In the genomic region with DNA sequence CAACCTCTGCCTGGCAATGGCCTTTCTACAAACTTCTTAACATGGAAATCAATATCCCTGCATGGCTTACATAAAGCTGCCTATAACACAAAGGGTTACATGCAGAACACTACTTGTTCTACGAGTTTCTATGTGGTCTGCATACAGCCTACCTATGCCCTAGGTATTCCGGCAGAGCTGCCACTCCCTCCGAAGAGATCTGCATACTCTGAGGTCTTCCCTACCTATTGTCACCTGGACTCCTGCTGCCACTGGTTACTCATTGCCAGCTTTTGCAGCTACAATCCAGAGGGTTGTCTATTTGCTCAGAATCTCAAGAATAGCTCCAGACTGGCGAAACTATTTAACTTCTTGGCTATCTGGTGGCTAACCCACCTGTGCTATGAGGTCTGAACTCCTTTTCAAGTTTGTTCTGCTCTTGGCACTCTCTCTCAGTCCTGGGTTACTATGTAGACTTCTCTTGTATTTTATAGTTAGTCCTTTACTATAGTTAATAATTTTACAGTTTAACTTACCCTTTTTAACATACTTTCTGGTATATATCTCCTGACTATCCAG, we compare ENCODE assay signal across 29 cellular contexts.
DNase-seq lines count a peak whose midpoint lies in the region; ATAC-seq lines count a peak whose summit lies in the region.
"Had no signal": no experiment of that assay in that cellular context is flagged by ENCODE, and none has a peak within 500 bp of the region (broad histone marks: within the 10 kb centered on the region; RNA-seq: fewer than 3 reads in every experiment).

No MANE protein-coding gene starts in this region.

- no peaks in the 10 kb centered on the region for H3K9me3 ChIP-seq in mucosa of rectum (ENCODE audit: control insufficient read depth in 2 of 2, low read length in 2 of 2)
- H3K9me3 ChIP-seq: breast epithelium, testis had no signal

- H3K4me1 ChIP-seq in mucosa of rectum (ENCODE audit: control insufficient read depth in 2 of 2, insufficient read depth in 2 of 2, low read length in 2 of 2): peaks cover 4 to 6% of the 10 kb centered on the region in 2 donors
- H3K4me1 ChIP-seq: BLaER1 treated with 17β-estradiol and CSF1 and Interleukin-3, amounts not matched to agents 10 nM and 100 nM; breast epithelium; testis had no signal

- ATAC-seq in GM21360 (IDR thresholded peaks at IDR 0.05; ENCODE audit: unreplicated experiment) (no peak), GM18873 (IDR thresholded peaks at IDR 0.05; ENCODE audit: low FRiP score, unreplicated experiment) (no peak)
- ATAC-seq: activated T-cell treated with anti-CD3 and anti-CD28 coated beads, Interleukin-2, amount 50 U/mL, for 4 hours; effector memory CD8-positive, alpha-beta T cell; K562 had no signal

- no peak overlapping the region for H3K9ac ChIP-seq in mucosa of rectum (ENCODE audit: low read depth in 1 of 2, low read length in 2 of 2)
- H3K9ac ChIP-seq: BLaER1 treated with 17β-estradiol and CSF1 and Interleukin-3, amounts not matched to agents 10 nM and 100 nM; GM23248 had no signal

- no peaks in the 10 kb centered on the region for H3K36me3 ChIP-seq in mucosa of rectum (ENCODE audit: control insufficient read depth in 2 of 2, insufficient read depth in 2 of 2, low read length in 2 of 2)
- H3K36me3 ChIP-seq: BLaER1 treated with 17β-estradiol and CSF1 and Interleukin-3, amounts not matched to agents 10 nM and 100 nM; breast epithelium had no signal

- no peaks in the 10 kb centered on the region for H3K27me3 ChIP-seq in mucosa of rectum (ENCODE audit: control insufficient read depth in 2 of 2, insufficient read depth in 2 of 2, low read length in 2 of 2)
- H3K27me3 ChIP-seq: BLaER1 treated with 17β-estradiol and CSF1 and Interleukin-3, amounts not matched to agents 10 nM and 100 nM; breast epithelium; testis had no signal

- H3K4me3 ChIP-seq in mucosa of rectum (ENCODE audit: low read length in 2 of 2): no peak overlapping the region
- H3K4me3 ChIP-seq: BLaER1 treated with 17β-estradiol and CSF1 and Interleukin-3, amounts not matched to agents 10 nM and 100 nM; breast epithelium; coronary artery; GM23248; K562; SK-N-MC; testis had no signal

- peak overlapping the region; percentile 4 to 45 for H3K27ac ChIP-seq in mucosa of rectum (ENCODE audit: low read depth in 2 of 2, low read length in 2 of 2)
- H3K27ac ChIP-seq: BLaER1 treated with 17β-estradiol and CSF1 and Interleukin-3, amounts not matched to agents 10 nM and 100 nM; breast epithelium; coronary artery; GM23248; RWPE1; SK-N-MC; testis had no signal

- DNase-seq in DMS53 treated with DMSO at 0.1 percent for 48 hours (lab: John Stamatoyannopoulos, UW; ENCODE audit: unreplicated experiment): peak; percentile 51
- peak; percentile 32 for DNase-seq in SW480 (ENCODE audit: low spot score)
- peak; percentile 11 for DNase-seq in iPS-NIHi11 (ENCODE audit: low spot score)
- no peak for DNase-seq in activated gamma-delta T cell (lab: John Stamatoyannopoulos, UW)
- no peak for DNase-seq in KG1 (lab: John Stamatoyannopoulos, UW)
- DNase-seq: ACHN; activated CD4-positive, alpha-beta T cell treated with anti-CD3 and anti-CD28 coated beads for 4 hours; activated CD8-positive, alpha-beta memory T cell treated with anti-CD3 and anti-CD28 coated beads for 24 hours; activated naive CD4-positive, alpha-beta T cell treated with anti-CD3 and anti-CD28 coated beads, Interleukin-2, amount 10 ng/mL, durations not matched to agents 7 days and 5 days; activated T-cell treated with anti-CD3 and anti-CD28 coated beads, Interleukin-2, amount 50 U/mL, for 4 hours; amniotic stem cell; effector memory CD8-positive, alpha-beta T cell; GM23248; NCI-H1417 treated with DMSO at 0.1 percent for 48 hours; NCI-H524; stimulated activated CD4-positive, alpha-beta T cell treated with anti-CD3 and anti-CD28 coated beads, Interleukin-12 subunit alpha, Interleukin-12 subunit beta, amount 100 ng/mL, for 4 hours; stimulated activated CD4-positive, alpha-beta T cell treated with anti-CD3 and anti-CD28 coated beads, Interleukin-4, amount 100 ng/mL, for 4 hours; stimulated activated naive CD4-positive, alpha-beta T cell treated with Interleukin-2 at 50 U/mL for 16 hours; T-helper 2 cell; testis had no signal

Comparison
In these comparisons a context has a peak if more than half of its experiments do, and no peak if none do; other contexts are left out.
1. DNase-seq: peak in DMS53 treated with DMSO at 0.1 percent for 48 hours (single experiment), SW480 (single experiment) and iPS-NIHi11 (single experiment); none in activated gamma-delta T cell (single experiment) and KG1 (single experiment).